8 cellular contexts compared by ENCODE assay signal in the genomic region with DNA sequence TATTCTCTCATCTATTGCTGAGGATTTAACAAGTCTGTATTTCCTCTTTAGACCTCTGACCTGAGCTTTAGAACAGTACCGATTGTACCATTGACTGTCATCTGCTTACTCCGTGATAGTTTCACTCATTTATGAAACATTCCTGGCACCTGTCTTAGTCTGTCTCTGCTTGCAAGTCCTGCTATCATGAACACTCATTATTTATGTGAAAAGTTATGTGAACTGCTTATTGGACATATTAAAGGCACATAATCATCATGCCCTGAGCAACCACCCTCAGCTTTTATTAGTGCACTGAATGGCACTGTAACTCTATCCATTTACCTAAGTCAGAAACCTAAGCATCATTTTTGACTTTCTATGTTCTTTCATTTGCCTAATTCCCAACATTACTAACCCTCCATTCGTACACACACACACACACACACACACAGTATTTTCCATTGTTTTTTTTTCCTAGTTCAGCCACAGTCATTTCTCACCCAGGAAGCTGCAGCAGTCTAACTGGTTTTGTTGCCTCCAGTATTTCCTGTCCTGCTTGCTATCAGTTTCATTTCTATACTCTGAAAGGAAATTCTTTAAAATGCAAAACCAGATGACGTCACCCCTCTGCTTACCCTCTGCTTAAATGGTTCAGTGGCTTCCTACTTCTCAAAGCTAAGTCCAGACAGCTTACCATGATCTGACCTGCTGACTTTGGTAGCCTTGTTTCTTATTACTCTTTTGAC.
DNase-seq lines count a peak whose midpoint lies in the region; ATAC-seq and TF ChIP-seq lines count a peak whose summit lies in the region.

No MANE protein-coding gene starts in this region.

- H3K27ac Mint-ChIP-seq in WTC11 (peak overlapping the region; percentile 33), endothelial cell (ENCODE audit: unreplicated experiment) (peak overlapping the region; percentile 88), neural crest cell (ENCODE audit: unreplicated experiment) (peak overlapping the region; percentile 29)

- POLR2A ChIA-PET in WTC11 (lab: Charles Lee) = interaction anchor here (0.6 kb wide), 1 partner anchor 588 kb away, joined by 3 read pairs; no protein-coding TSS in a partner anchor

- TF ChIP-seq POLR2A in vagina (IDR thresholded peaks at IDR 0.05) = no peak

- no peaks in the 10 kb centered on the region for H3K9me3 Mint-ChIP-seq in WTC11
- H3K9me3 Mint-ChIP-seq in endothelial cell (ENCODE audit: unreplicated experiment) = no peaks in the 10 kb centered on the region
- H3K9me3 Mint-ChIP-seq in neural crest cell = no peaks in the 10 kb centered on the region

- H3K4me1 ChIP-seq in HAP-1 (peaks cover 8% of the 10 kb centered on the region), vagina (peaks cover 23% of the 10 kb centered on the region)

- H3K4me3 ChIP-seq in GM12875 (ENCODE audit: low read depth, low read length) (peak overlapping the region; percentile 11), HAP-1 (no peak overlapping the region), vagina (no peak overlapping the region)

- peaks cover 33% of the 10 kb centered on the region for H3K4me1 Mint-ChIP-seq in WTC11
- peaks cover 31% of the 10 kb centered on the region for H3K4me1 Mint-ChIP-seq in endothelial cell (ENCODE audit: unreplicated experiment)
- peaks cover 17% of the 10 kb centered on the region for H3K4me1 Mint-ChIP-seq in neural crest cell

- peak; percentile 40 to 59 for DNase-seq in HAP-1 (ENCODE audit: low spot score in 2 of 2)
- DNase-seq in M059J (ENCODE audit: low read depth) = peak; percentile 96
- DNase-seq in WTC11 (ENCODE audit: low spot score) = no peak
- no peak for DNase-seq in endothelial cell (ENCODE audit: low spot score)
- no peak for DNase-seq in neural crest cell (ENCODE audit: low read depth, low spot score)
- DNase-seq in vagina (ENCODE audit: extremely low spot score in 2 of 2) = no peak
- DNase-seq in NCI-H446 treated with DMSO at 0.1 percent for 48 hours (lab: John Stamatoyannopoulos, UW) = no peak

- H3K4me3 Mint-ChIP-seq in WTC11 (no peak overlapping the region), endothelial cell (ENCODE audit: unreplicated experiment) (no peak overlapping the region), neural crest cell (no peak overlapping the region)

- in situ Hi-C loops in HAP-1 (cut with MboI; ENCODE audit: low sequenced_read_pairs) = no loop called here

- H3K27ac ChIP-seq in vagina = peak overlapping the region; percentile 31

- H3K36me3 Mint-ChIP-seq in WTC11 (no peaks in the 10 kb centered on the region), endothelial cell (ENCODE audit: low read depth, unreplicated experiment) (peaks cover 5% of the 10 kb centered on the region), neural crest cell (ENCODE audit: low read depth) (peaks cover 2% of the 10 kb centered on the region)

- no peaks in the 10 kb centered on the region for H3K27me3 ChIP-seq in HAP-1 (ENCODE audit: low read depth)
- H3K27me3 ChIP-seq in vagina = no peaks in the 10 kb centered on the region

- peak; percentile 42 for ATAC-seq in WTC11

- no peaks in the 10 kb centered on the region for H3K9me3 ChIP-seq in HAP-1
- no peaks in the 10 kb centered on the region for H3K9me3 ChIP-seq in vagina

- H3K36me3 ChIP-seq in HAP-1 (replicated peaks) = no peaks in the 10 kb centered on the region
- peaks cover 0 to 4% of the 10 kb centered on the region in 2 donors for H3K36me3 ChIP-seq in vagina

- no peaks in the 10 kb centered on the region for H3K27me3 Mint-ChIP-seq in WTC11 (ENCODE audit: low read depth)
- peaks cover 6% of the 10 kb centered on the region for H3K27me3 Mint-ChIP-seq in endothelial cell (ENCODE audit: unreplicated experiment)
- H3K27me3 Mint-ChIP-seq in neural crest cell (ENCODE audit: low read depth) = no peaks in the 10 kb centered on the region

- CTCF ChIA-PET in WTC11 (lab: Charles Lee) = interaction anchor here (0.5 to 1.4 kb wide), 2 partner anchors 17 to 77 kb away, joined by 3 to 6 read pairs; a partner anchor contains a TSS

- TF ChIP-seq CTCF in GM12875 (IDR thresholded peaks at IDR 0.05; ENCODE audit: borderline replicate concordance, insufficient read depth, low read depth, low read length) (no peak), WTC11 (IDR thresholded peaks at IDR 0.05) (no peak), endothelial cell (IDR thresholded peaks at IDR 0.05; ENCODE audit: unreplicated experiment) (no peak), neural crest cell (conservative IDR thresholded peaks at IDR 0.05) (no peak), vagina (IDR thresholded peaks at IDR 0.05) (no peak)

- intact Hi-C loops in vagina (cut with DNase I) = no loop called here

TF ChIP-seq in WTC11, 78 proteins besides CTCF, POLR2A, EP300 and RAD21:
- TF ChIP-seq KAT7 (CRISPR knock-in tag; IDR thresholded peaks at IDR 0.05; ENCODE audit: borderline replicate concordance) (no peak), FOXK1 (CRISPR knock-in tag; IDR thresholded peaks at IDR 0.05) (no peak), RORB (CRISPR knock-in tag; IDR thresholded peaks at IDR 0.05) (no peak), CREB1 (CRISPR knock-in tag; IDR thresholded peaks at IDR 0.05) (no peak), ZNF232 (CRISPR knock-in tag; IDR thresholded peaks at IDR 0.05) (no peak), GABPB1 (CRISPR knock-in tag; IDR thresholded peaks at IDR 0.05) (no peak), HMGXB4 (CRISPR knock-in tag; IDR thresholded peaks at IDR 0.05) (no peak), ZNF138 (CRISPR knock-in tag; conservative IDR thresholded peaks at IDR 0.05) (no peak), PREB (CRISPR knock-in tag; IDR thresholded peaks at IDR 0.05; ENCODE audit: borderline replicate concordance) (no peak), EMX1 (CRISPR knock-in tag; IDR thresholded peaks at IDR 0.05) (no peak), ZNF219 (CRISPR knock-in tag; IDR thresholded peaks at IDR 0.05; ENCODE audit: borderline replicate concordance) (no peak), ZNF416 (CRISPR knock-in tag; IDR thresholded peaks at IDR 0.05) (no peak), ZNF263 (CRISPR knock-in tag; IDR thresholded peaks at IDR 0.05; ENCODE audit: low read depth) (no peak), ETV6 (CRISPR knock-in tag; IDR thresholded peaks at IDR 0.05) (no peak)
- TF ChIP-seq, protein P1, sequence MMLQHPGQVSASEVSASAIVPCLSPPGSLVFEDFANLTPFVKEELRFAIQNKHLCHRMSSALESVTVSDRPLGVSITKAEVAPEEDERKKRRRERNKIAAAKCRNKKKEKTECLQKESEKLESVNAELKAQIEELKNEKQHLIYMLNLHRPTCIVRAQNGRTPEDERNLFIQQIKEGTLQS (CRISPR knock-in tag; conservative IDR thresholded peaks at IDR 0.05) = no peak

Comparison
In these comparisons a context has a peak if more than half of its experiments do, and no peak if none do; other contexts are left out.
1. DNase-seq: peak in HAP-1 (2 of 2) and M059J (single experiment); none in WTC11 (single experiment), endothelial cell (single experiment), neural crest cell (single experiment), vagina (0 of 2) and NCI-H446 treated with DMSO at 0.1 percent for 48 hours (single experiment).
2. H3K27ac Mint-ChIP-seq: peak in every context shown above with its lines; median percentile 88 in endothelial cell; 33 in WTC11; 29 in neural crest cell.